Comparison of ENCODE assay signal across 15 cellular contexts in genomic region chr17:49971199-49971847, GRCh38. TPM values are rescaled to one million over a fixed set of nuclear protein-coding genes. Genes with fewer than 3 reads are reported as not detected.
DNase-seq lines count a peak whose midpoint lies in the region; ATAC-seq and TF ChIP-seq lines count a peak whose summit lies in the region.
"Had no signal": no experiment of that assay in that cellular context is flagged by ENCODE, and none has a peak within 500 bp of the region (broad histone marks: within the 10 kb centered on the region; RNA-seq: fewer than 3 reads in every experiment).

No MANE protein-coding gene starts in this region.

- peaks cover 93% of the 10 kb centered on the region for H3K27me3 Mint-ChIP-seq in stimulated activated naive CD8-positive, alpha-beta T cell treated with anti-CD3 and anti-CD28 coated beads, Interleukin-15, amount 100 ng/mL, for 72 hours
- peaks cover 100% of the 10 kb centered on the region for H3K27me3 Mint-ChIP-seq in brain
- H3K27me3 Mint-ChIP-seq in naive B cell: peaks cover 62 to 97% (median 90%) of the 10 kb centered on the region in 3 donors
- H3K27me3 Mint-ChIP-seq in type B pancreatic cell: peaks cover 92% of the 10 kb centered on the region

- ATAC-seq in stimulated activated naive CD8-positive, alpha-beta T cell treated with anti-CD3 and anti-CD28 coated beads, Interleukin-15, amount 100 ng/mL, for 72 hours: no peak
- ATAC-seq in stimulated activated naive CD8-positive, alpha-beta T cell treated with anti-CD3 and anti-CD28 coated beads, Interleukin-15, Interleukin-2, amounts not matched to agents 100 U/mL and 50 U/mL, for 24 hours: no peak
- ATAC-seq in naive B cell (ENCODE audit: low read depth in 2 of 2) (no peak), GM21723 (IDR thresholded peaks at IDR 0.05; ENCODE audit: unreplicated experiment) (no peak), GM21423 (IDR thresholded peaks at IDR 0.05; ENCODE audit: unreplicated experiment) (no peak)

- H3K4me3 Mint-ChIP-seq in stimulated activated naive CD8-positive, alpha-beta T cell treated with anti-CD3 and anti-CD28 coated beads, Interleukin-15, amount 100 ng/mL, for 72 hours: peak overlapping the region; percentile 42 to 76
- H3K4me3 Mint-ChIP-seq in brain (peak overlapping the region in 4 of 5 experiments; percentile 25 to 57 (median 39)), naive B cell (peak overlapping the region in 7 of 8 donors; percentile 4 to 89 (median 63)), type B pancreatic cell (peak overlapping the region; percentile 93)

- no peaks in the 10 kb centered on the region for H3K9me3 Mint-ChIP-seq in stimulated activated naive CD8-positive, alpha-beta T cell treated with anti-CD3 and anti-CD28 coated beads, Interleukin-15, amount 100 ng/mL, for 72 hours
- H3K9me3 Mint-ChIP-seq in brain (peaks cover 0 to 20% (median 3%) of the 10 kb centered on the region in 5 experiments), naive B cell (peaks cover 0 to 8% (median 0%) of the 10 kb centered on the region in 7 donors), type B pancreatic cell (peaks cover 4% of the 10 kb centered on the region)
- H3K9me3 Mint-ChIP-seq: activated B cell treated with CpG ODN at 0.5 μM for 24 hours had no signal

- TF ChIP-seq CTCF in brain (conservative IDR thresholded peaks at IDR 0.05) (no peak), type B pancreatic cell (conservative IDR thresholded peaks at IDR 0.05) (no peak)

- no peaks in the 10 kb centered on the region for H3K36me3 Mint-ChIP-seq in brain
- H3K36me3 Mint-ChIP-seq in naive B cell: peaks cover 0 to 7% of the 10 kb centered on the region in 2 donors
- H3K36me3 Mint-ChIP-seq in type B pancreatic cell: peaks cover 7% of the 10 kb centered on the region

- peaks cover 54% of the 10 kb centered on the region for H3K4me1 Mint-ChIP-seq in stimulated activated naive CD8-positive, alpha-beta T cell treated with anti-CD3 and anti-CD28 coated beads, Interleukin-15, amount 100 ng/mL, for 72 hours
- H3K4me1 Mint-ChIP-seq in brain: peaks cover 20% of the 10 kb centered on the region
- peaks cover 26 to 39% (median 31%) of the 10 kb centered on the region in 3 donors for H3K4me1 Mint-ChIP-seq in naive B cell
- peaks cover 12% of the 10 kb centered on the region for H3K4me1 Mint-ChIP-seq in type B pancreatic cell (ENCODE audit: unreplicated experiment)

- DNase-seq in stimulated activated naive CD8-positive, alpha-beta T cell treated with anti-CD3 and anti-CD28 coated beads, Interleukin-15, amount 100 ng/mL, for 72 hours: no peak
- DNase-seq in stimulated activated naive CD8-positive, alpha-beta T cell treated with anti-CD3 and anti-CD28 coated beads, Interleukin-15, Interleukin-2, amounts not matched to agents 100 U/mL and 50 U/mL, for 24 hours: no peak
- DNase-seq in naive B cell: no peak
- no peak for DNase-seq in type B pancreatic cell (ENCODE audit: extremely low spot score, unreplicated experiment)
- no peak for DNase-seq in GM19238 (ENCODE audit: insufficient read length, low spot score)
- DNase-seq: activated B cell treated with CpG ODN at 0.5 μM for 24 hours; anterior cingulate cortex; effector CD4-positive, alpha-beta T cell; NCI-H1092; NCI-H226 had no signal

- H3K27ac Mint-ChIP-seq in stimulated activated naive CD8-positive, alpha-beta T cell treated with anti-CD3 and anti-CD28 coated beads, Interleukin-15, amount 100 ng/mL, for 72 hours: no peak overlapping the region
- H3K27ac Mint-ChIP-seq in brain (no peak overlapping the region), naive B cell (peak overlapping the region in 1 of 6 donors; percentile 1), type B pancreatic cell (peak overlapping the region; percentile 52)
- H3K27ac Mint-ChIP-seq: activated B cell treated with CpG ODN at 0.5 μM for 24 hours had no signal

RNA-seq across cellular contexts. Expression of gene DLX4, which starts 2.3 kb away (rescaled TPM):
- polyA plus RNA-seq in brain (ENCODE audit: insufficient read depth, low read depth, low replicate concordance): not detected
- under 1 TPM in 3 of 6 donors, not detected in 3; 0.18 to 0.22 (median 0.21) TPM for polyA plus RNA-seq in naive B cell (ENCODE audit: low read depth in 6 of 6)
- 3.1 and 10.4 TPM in 2 replicates for total RNA-seq in type B pancreatic cell (ENCODE audit: low replicate concordance)
- total RNA-seq: lung microvascular endothelial cell, pulmonary artery endothelial cell had no signal

RNA-seq across cellular contexts. Expression of gene DLX3, which starts 23.7 kb away (rescaled TPM):
- polyA plus RNA-seq in brain (ENCODE audit: insufficient read depth, low read depth, low replicate concordance) (not detected), naive B cell (ENCODE audit: low read depth in 6 of 6) (not detected)
- total RNA-seq in type B pancreatic cell (ENCODE audit: low replicate concordance): 15.9 and 16.7 TPM in 2 replicates
- total RNA-seq: activated B cell treated with CpG ODN at 0.5 μM for 24 hours, lung microvascular endothelial cell, pulmonary artery endothelial cell had no signal

Comparison
In these comparisons a context has a peak if more than half of its experiments do, and no peak if none do; other contexts are left out.
1. H3K4me3 Mint-ChIP-seq: peak in every context shown above with its lines; median percentile 93 in type B pancreatic cell; 63 in naive B cell; 59 in stimulated activated naive CD8-positive, alpha-beta T cell treated with anti-CD3 and anti-CD28 coated beads, Interleukin-15, amount 100 ng/mL, for 72 hours; 39 in brain.